ENCODE assay signal across 1 cellular context in the genomic region with DNA sequence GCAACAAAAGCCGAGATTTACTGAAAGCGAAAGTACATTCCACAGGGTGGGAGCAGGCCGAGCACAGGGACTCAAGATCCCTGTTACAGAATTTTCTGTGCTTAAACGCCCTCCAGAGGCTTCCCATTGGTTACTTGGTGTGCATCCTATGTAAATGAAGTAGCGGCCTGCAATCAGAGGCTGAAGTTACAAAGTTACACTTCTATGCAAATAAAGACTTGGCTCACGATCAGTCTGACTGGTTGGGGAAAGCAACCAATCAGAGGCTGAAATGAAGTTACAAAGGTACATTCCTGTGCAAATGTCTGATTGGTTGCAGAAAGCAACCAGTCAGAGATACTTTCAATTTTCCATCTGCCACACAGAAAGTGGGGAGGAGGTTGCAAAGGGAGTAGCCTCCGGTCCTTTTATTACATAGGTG.
TF ChIP-seq lines count a peak whose summit lies in the region.

No MANE protein-coding gene starts in this region.

TF ChIP-seq in HepG2, 621 proteins besides CTCF, POLR2A, EP300 and RAD21 (continued from another document and continues in another):
- TF ChIP-seq, protein P1, sequence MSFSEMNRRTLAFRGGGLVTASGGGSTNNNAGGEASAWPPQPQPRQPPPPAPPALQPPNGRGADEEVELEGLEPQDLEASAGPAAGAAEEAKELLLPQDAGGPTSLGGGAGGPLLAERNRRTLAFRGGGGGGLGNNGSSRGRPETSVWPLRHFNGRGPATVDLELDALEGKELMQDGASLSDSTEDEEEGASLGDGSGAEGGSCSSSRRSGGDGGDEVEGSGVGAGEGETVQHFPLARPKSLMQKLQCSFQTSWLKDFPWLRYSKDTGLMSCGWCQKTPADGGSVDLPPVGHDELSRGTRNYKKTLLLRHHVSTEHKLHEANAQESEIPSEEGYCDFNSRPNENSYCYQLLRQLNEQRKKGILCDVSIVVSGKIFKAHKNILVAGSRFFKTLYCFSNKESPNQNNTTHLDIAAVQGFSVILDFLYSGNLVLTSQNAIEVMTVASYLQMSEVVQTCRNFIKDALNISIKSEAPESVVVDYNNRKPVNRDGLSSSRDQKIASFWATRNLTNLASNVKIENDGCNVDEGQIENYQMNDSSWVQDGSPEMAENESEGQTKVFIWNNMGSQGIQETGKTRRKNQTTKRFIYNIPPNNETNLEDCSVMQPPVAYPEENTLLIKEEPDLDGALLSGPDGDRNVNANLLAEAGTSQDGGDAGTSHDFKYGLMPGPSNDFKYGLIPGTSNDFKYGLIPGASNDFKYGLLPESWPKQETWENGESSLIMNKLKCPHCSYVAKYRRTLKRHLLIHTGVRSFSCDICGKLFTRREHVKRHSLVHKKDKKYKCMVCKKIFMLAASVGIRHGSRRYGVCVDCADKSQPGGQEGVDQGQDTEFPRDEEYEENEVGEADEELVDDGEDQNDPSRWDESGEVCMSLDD (CRISPR knock-in tag; IDR thresholded peaks at IDR 0.05; ENCODE audit: borderline replicate concordance) = no peak
- TF ChIP-seq ZNF768 (CRISPR knock-in tag; IDR thresholded peaks at IDR 0.05) (no peak), ZNF746 (CRISPR knock-in tag; IDR thresholded peaks at IDR 0.05) (no peak), ZNF451 (CRISPR knock-in tag; IDR thresholded peaks at IDR 0.05) (no peak), CREM (IDR thresholded peaks at IDR 0.05) (peak; percentile 53; the same call in 1 of the 2 replicates), CREM (CRISPR knock-in tag; IDR thresholded peaks at IDR 0.05) (no peak), NKX3-1 (CRISPR knock-in tag; IDR thresholded peaks at IDR 0.05) (no peak), CENPX (CRISPR knock-in tag; IDR thresholded peaks at IDR 0.05) (no peak), MAFK (conservative IDR thresholded peaks at IDR 0.05 in 1 of 2, IDR thresholded peaks at IDR 0.05 in 1 of 2; ENCODE audit: low read length in 2 of 2) (no peak), MIER2 (CRISPR knock-in tag; IDR thresholded peaks at IDR 0.05) (no peak), ZKSCAN5 (CRISPR knock-in tag; IDR thresholded peaks at IDR 0.05) (no peak), POLR2G (IDR thresholded peaks at IDR 0.05; ENCODE audit: low read depth, low read length) (0 out of 2 replicates have a peak, but pooled peaks have one; percentile 46), ASH2L (IDR thresholded peaks at IDR 0.05; ENCODE audit: insufficient read length, low read depth, low read length) (peak; percentile 58), RBM39 (IDR thresholded peaks at IDR 0.05; ENCODE audit: low read depth, low read length, poor library complexity, severe bottlenecking) (no peak), HDAC2 (CRISPR knock-in tag; IDR thresholded peaks at IDR 0.05) (0 out of 2 replicates have a peak, but pooled peaks have one; percentile 23), FOXK1 (CRISPR knock-in tag; IDR thresholded peaks at IDR 0.05; ENCODE audit: borderline replicate concordance, low read depth) (0 out of 2 replicates have a peak, but pooled peaks have one; percentile 41), ZNF546 (CRISPR knock-in tag; conservative IDR thresholded peaks at IDR 0.05) (no peak), MEF2D (CRISPR knock-in tag; IDR thresholded peaks at IDR 0.05) (no peak), IRF2 (CRISPR knock-in tag; IDR thresholded peaks at IDR 0.05) (peak; percentile 91), POLR2AphosphoS5 (IDR thresholded peaks at IDR 0.05; ENCODE audit: low read depth, low read length) (peak; percentile 61), ATRX (CRISPR knock-in tag; IDR thresholded peaks at IDR 0.05; ENCODE audit: borderline replicate concordance) (no peak), FOXA1 (IDR thresholded peaks at IDR 0.05) (no peak), FOXA1 (CRISPR knock-in tag; IDR thresholded peaks at IDR 0.05) (peak; percentile 78), ZNF17 (CRISPR knock-in tag; IDR thresholded peaks at IDR 0.05) (no peak), ZNF543 (CRISPR knock-in tag; IDR thresholded peaks at IDR 0.05) (no peak), RFXANK (CRISPR knock-in tag; IDR thresholded peaks at IDR 0.05) (peak; percentile 24; the same call in 1 of the 2 replicates), POGZ (CRISPR knock-in tag; IDR thresholded peaks at IDR 0.05) (peak; percentile 13; the same call in 1 of the 2 replicates), ZNF557 (CRISPR knock-in tag; IDR thresholded peaks at IDR 0.05) (no peak)
- TF ChIP-seq, protein P2, sequence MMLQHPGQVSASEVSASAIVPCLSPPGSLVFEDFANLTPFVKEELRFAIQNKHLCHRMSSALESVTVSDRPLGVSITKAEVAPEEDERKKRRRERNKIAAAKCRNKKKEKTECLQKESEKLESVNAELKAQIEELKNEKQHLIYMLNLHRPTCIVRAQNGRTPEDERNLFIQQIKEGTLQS (CRISPR knock-in tag; IDR thresholded peaks at IDR 0.05) = no peak
- TF ChIP-seq, protein P3, sequence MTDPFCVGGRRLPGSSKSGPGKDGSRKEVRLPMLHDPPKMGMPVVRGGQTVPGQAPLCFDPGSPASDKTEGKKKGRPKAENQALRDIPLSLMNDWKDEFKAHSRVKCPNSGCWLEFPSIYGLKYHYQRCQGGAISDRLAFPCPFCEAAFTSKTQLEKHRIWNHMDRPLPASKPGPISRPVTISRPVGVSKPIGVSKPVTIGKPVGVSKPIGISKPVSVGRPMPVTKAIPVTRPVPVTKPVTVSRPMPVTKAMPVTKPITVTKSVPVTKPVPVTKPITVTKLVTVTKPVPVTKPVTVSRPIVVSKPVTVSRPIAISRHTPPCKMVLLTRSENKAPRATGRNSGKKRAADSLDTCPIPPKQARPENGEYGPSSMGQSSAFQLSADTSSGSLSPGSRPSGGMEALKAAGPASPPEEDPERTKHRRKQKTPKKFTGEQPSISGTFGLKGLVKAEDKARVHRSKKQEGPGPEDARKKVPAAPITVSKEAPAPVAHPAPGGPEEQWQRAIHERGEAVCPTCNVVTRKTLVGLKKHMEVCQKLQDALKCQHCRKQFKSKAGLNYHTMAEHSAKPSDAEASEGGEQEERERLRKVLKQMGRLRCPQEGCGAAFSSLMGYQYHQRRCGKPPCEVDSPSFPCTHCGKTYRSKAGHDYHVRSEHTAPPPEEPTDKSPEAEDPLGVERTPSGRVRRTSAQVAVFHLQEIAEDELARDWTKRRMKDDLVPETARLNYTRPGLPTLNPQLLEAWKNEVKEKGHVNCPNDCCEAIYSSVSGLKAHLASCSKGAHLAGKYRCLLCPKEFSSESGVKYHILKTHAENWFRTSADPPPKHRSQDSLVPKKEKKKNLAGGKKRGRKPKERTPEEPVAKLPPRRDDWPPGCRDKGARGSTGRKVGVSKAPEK (CRISPR knock-in tag; IDR thresholded peaks at IDR 0.05; ENCODE audit: borderline replicate concordance) = no peak
- TF ChIP-seq, protein P4, sequence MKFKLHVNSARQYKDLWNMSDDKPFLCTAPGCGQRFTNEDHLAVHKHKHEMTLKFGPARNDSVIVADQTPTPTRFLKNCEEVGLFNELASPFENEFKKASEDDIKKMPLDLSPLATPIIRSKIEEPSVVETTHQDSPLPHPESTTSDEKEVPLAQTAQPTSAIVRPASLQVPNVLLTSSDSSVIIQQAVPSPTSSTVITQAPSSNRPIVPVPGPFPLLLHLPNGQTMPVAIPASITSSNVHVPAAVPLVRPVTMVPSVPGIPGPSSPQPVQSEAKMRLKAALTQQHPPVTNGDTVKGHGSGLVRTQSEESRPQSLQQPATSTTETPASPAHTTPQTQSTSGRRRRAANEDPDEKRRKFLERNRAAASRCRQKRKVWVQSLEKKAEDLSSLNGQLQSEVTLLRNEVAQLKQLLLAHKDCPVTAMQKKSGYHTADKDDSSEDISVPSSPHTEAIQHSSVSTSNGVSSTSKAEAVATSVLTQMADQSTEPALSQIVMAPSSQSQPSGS (CRISPR knock-in tag; IDR thresholded peaks at IDR 0.05) = 0 out of 2 replicates have a peak, but pooled peaks have one; percentile 33
- TF ChIP-seq, protein P5, sequence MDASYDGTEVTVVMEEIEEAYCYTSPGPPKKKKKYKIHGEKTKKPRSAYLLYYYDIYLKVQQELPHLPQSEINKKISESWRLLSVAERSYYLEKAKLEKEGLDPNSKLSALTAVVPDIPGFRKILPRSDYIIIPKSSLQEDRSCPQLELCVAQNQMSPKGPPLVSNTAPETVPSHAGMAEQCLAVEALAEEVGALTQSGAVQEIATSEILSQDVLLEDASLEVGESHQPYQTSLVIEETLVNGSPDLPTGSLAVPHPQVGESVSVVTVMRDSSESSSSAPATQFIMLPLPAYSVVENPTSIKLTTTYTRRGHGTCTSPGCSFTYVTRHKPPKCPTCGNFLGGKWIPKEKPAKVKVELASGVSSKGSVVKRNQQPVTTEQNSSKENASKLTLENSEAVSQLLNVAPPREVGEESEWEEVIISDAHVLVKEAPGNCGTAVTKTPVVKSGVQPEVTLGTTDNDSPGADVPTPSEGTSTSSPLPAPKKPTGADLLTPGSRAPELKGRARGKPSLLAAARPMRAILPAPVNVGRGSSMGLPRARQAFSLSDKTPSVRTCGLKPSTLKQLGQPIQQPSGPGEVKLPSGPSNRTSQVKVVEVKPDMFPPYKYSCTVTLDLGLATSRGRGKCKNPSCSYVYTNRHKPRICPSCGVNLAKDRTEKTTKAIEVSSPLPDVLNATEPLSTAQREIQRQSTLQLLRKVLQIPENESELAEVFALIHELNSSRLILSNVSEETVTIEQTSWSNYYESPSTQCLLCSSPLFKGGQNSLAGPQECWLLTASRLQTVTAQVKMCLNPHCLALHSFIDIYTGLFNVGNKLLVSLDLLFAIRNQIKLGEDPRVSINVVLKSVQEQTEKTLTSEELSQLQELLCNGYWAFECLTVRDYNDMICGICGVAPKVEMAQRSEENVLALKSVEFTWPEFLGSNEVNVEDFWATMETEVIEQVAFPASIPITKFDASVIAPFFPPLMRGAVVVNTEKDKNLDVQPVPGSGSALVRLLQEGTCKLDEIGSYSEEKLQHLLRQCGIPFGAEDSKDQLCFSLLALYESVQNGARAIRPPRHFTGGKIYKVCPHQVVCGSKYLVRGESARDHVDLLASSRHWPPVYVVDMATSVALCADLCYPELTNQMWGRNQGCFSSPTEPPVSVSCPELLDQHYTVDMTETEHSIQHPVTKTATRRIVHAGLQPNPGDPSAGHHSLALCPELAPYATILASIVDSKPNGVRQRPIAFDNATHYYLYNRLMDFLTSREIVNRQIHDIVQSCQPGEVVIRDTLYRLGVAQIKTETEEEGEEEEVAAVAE (CRISPR knock-in tag; IDR thresholded peaks at IDR 0.05; ENCODE audit: borderline replicate concordance) = peak; percentile 96
- TF ChIP-seq, protein P6, sequence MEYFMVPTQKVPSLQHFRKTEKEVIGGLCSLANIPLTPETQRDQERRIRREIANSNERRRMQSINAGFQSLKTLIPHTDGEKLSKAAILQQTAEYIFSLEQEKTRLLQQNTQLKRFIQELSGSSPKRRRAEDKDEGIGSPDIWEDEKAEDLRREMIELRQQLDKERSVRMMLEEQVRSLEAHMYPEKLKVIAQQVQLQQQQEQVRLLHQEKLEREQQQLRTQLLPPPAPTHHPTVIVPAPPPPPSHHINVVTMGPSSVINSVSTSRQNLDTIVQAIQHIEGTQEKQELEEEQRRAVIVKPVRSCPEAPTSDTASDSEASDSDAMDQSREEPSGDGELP (IDR thresholded peaks at IDR 0.05; ENCODE audit: borderline replicate concordance, low read depth) = no peak
- TF ChIP-seq, protein P7, sequence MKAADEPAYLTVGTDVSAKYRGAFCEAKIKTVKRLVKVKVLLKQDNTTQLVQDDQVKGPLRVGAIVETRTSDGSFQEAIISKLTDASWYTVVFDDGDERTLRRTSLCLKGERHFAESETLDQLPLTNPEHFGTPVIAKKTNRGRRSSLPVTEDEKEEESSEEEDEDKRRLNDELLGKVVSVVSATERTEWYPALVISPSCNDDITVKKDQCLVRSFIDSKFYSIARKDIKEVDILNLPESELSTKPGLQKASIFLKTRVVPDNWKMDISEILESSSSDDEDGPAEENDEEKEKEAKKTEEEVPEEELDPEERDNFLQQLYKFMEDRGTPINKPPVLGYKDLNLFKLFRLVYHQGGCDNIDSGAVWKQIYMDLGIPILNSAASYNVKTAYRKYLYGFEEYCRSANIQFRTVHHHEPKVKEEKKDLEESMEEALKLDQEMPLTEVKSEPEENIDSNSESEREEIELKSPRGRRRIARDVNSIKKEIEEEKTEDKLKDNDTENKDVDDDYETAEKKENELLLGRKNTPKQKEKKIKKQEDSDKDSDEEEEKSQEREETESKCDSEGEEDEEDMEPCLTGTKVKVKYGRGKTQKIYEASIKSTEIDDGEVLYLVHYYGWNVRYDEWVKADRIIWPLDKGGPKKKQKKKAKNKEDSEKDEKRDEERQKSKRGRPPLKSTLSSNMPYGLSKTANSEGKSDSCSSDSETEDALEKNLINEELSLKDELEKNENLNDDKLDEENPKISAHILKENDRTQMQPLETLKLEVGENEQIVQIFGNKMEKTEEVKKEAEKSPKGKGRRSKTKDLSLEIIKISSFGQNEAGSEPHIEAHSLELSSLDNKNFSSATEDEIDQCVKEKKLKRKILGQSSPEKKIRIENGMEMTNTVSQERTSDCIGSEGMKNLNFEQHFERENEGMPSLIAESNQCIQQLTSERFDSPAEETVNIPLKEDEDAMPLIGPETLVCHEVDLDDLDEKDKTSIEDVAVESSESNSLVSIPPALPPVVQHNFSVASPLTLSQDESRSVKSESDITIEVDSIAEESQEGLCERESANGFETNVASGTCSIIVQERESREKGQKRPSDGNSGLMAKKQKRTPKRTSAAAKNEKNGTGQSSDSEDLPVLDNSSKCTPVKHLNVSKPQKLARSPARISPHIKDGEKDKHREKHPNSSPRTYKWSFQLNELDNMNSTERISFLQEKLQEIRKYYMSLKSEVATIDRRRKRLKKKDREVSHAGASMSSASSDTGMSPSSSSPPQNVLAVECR (CRISPR knock-in tag; IDR thresholded peaks at IDR 0.05; ENCODE audit: borderline replicate concordance) = peak; percentile 48; the same call in 1 of the 2 replicates
- TF ChIP-seq, protein P8, sequence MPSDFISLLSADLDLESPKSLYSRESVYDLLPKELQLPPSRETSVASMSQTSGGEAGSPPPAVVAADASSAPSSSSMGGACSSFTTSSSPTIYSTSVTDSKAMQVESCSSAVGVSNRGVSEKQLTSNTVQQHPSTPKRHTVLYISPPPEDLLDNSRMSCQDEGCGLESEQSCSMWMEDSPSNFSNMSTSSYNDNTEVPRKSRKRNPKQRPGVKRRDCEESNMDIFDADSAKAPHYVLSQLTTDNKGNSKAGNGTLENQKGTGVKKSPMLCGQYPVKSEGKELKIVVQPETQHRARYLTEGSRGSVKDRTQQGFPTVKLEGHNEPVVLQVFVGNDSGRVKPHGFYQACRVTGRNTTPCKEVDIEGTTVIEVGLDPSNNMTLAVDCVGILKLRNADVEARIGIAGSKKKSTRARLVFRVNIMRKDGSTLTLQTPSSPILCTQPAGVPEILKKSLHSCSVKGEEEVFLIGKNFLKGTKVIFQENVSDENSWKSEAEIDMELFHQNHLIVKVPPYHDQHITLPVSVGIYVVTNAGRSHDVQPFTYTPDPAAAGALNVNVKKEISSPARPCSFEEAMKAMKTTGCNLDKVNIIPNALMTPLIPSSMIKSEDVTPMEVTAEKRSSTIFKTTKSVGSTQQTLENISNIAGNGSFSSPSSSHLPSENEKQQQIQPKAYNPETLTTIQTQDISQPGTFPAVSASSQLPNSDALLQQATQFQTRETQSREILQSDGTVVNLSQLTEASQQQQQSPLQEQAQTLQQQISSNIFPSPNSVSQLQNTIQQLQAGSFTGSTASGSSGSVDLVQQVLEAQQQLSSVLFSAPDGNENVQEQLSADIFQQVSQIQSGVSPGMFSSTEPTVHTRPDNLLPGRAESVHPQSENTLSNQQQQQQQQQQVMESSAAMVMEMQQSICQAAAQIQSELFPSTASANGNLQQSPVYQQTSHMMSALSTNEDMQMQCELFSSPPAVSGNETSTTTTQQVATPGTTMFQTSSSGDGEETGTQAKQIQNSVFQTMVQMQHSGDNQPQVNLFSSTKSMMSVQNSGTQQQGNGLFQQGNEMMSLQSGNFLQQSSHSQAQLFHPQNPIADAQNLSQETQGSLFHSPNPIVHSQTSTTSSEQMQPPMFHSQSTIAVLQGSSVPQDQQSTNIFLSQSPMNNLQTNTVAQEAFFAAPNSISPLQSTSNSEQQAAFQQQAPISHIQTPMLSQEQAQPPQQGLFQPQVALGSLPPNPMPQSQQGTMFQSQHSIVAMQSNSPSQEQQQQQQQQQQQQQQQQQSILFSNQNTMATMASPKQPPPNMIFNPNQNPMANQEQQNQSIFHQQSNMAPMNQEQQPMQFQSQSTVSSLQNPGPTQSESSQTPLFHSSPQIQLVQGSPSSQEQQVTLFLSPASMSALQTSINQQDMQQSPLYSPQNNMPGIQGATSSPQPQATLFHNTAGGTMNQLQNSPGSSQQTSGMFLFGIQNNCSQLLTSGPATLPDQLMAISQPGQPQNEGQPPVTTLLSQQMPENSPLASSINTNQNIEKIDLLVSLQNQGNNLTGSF (CRISPR knock-in tag; IDR thresholded peaks at IDR 0.05) = no peak
